12 cellular contexts compared by ENCODE assay signal in genomic region chr1:109636201-109636952, GRCh38. TPM values are rescaled to one million over a fixed set of nuclear protein-coding genes. Genes with fewer than 3 reads are reported as not detected.
DNase-seq lines count a peak whose midpoint lies in the region; ATAC-seq and TF ChIP-seq lines count a peak whose summit lies in the region.
"Had no signal": no experiment of that assay in that cellular context is flagged by ENCODE, and none has a peak within 500 bp of the region (broad histone marks: within the 10 kb centered on the region; RNA-seq: fewer than 3 reads in every experiment).

No MANE protein-coding gene starts in this region.

- H3K36me3 ChIP-seq in left lung = peaks cover 0 to 16% of the 10 kb centered on the region in 2 donors

- H3K4me3 ChIP-seq in left lung = no peak overlapping the region
- H3K4me3 ChIP-seq: upper lobe of right lung had no signal

- peak; percentile 57 for ATAC-seq in Right ventricle myocardium inferior
- ATAC-seq in left lung = peak; percentile 9
- ATAC-seq in HG02763 (IDR thresholded peaks at IDR 0.05; ENCODE audit: unreplicated experiment) = no peak
- no peak for ATAC-seq in GM19023 (IDR thresholded peaks at IDR 0.05; ENCODE audit: unreplicated experiment)
- ATAC-seq: activated CD8-positive, alpha-beta T cell treated with anti-CD3 and anti-CD28 coated beads, Interleukin-2, amount 10 ng/mL, durations not matched to agents 7 days and 5 days; upper lobe of right lung had no signal

- DNase-seq in Right ventricle myocardium inferior (ENCODE audit: missing footprints) (no peak), cardiac septum (ENCODE audit: low spot score) (no peak), brain pericyte (ENCODE audit: low read depth, low spot score) (peak; percentile 58), left lung (no peak), substantia nigra (lab: John Stamatoyannopoulos, UW) (no peak), NCI-H345 treated with DMSO at 0.1 percent for 48 hours (lab: John Stamatoyannopoulos, UW; ENCODE audit: unreplicated experiment) (no peak)
- DNase-seq: activated CD8-positive, alpha-beta T cell treated with anti-CD3 and anti-CD28 coated beads, Interleukin-2, amount 10 ng/mL, durations not matched to agents 7 days and 5 days; PC-3; upper lobe of right lung had no signal

- intact Hi-C loops in Right ventricle myocardium inferior (cut with DNase I) (no loop called here), cardiac septum (cut with DNase I) (no loop called here), left lung (cut with DNase I) (no loop called here)

- TF ChIP-seq CTCF in left lung (IDR thresholded peaks at IDR 0.05) = no peak

- peaks cover 7 to 12% of the 10 kb centered on the region in 2 donors for H3K4me1 ChIP-seq in left lung

- H3K27ac ChIP-seq in left lung (no peak overlapping the region), substantia nigra (ENCODE audit: low read depth, low read length, poor library complexity, severe bottlenecking) (no peak overlapping the region)
- H3K27ac ChIP-seq: upper lobe of right lung had no signal

- H3K27me3 ChIP-seq in left lung = no peaks in the 10 kb centered on the region
- H3K27me3 ChIP-seq: upper lobe of right lung had no signal

- H3K9me3 ChIP-seq in left lung = no peaks in the 10 kb centered on the region
- H3K9me3 ChIP-seq: upper lobe of right lung had no signal

RNA-seq across cellular contexts. Expression of gene AMPD2, which starts 16.7 kb away (rescaled TPM):
- 11.9 TPM for total RNA-seq in Right ventricle myocardium inferior
- 16.7 TPM for total RNA-seq in cardiac septum
- total RNA-seq in left lung = 10 to 100 TPM; 49.5 to 86.9 TPM

RNA-seq across cellular contexts. Expression of gene GNAT2, which starts 17.0 kb away (rescaled TPM):
- total RNA-seq in Right ventricle myocardium inferior (not detected), cardiac septum (not detected), left lung (not detected)
- total RNA-seq: activated CD8-positive, alpha-beta T cell treated with anti-CD3 and anti-CD28 coated beads, Interleukin-2, amount 10 ng/mL, durations not matched to agents 7 days and 5 days; upper lobe of right lung had no signal

RNA-seq across cellular contexts. Expression of gene GSTM4, which starts 19.5 kb away (rescaled TPM):
- total RNA-seq in Right ventricle myocardium inferior (35.1 TPM), cardiac septum (33.0 TPM), left lung (10 to 100 TPM; 20.2 to 22.2 TPM)

RNA-seq across cellular contexts. Expression of gene GSTM2, which starts 31.5 kb away (rescaled TPM):
- total RNA-seq in Right ventricle myocardium inferior (77.4 TPM), cardiac septum (43.5 TPM), left lung (10 to 100 TPM; 25.4 to 28.3 TPM)

RNA-seq across cellular contexts. Expression of gene GSTM1, which starts 51.2 kb away (rescaled TPM):
- total RNA-seq in Right ventricle myocardium inferior (not detected), cardiac septum (44.1 TPM), left lung (10 to 100 TPM in 1 of 2 donors, not detected in 1; 24.9 TPM)
- total RNA-seq: dermis microvascular lymphatic vessel endothelial cell, PC-3, upper lobe of right lung had no signal

Comparison
In these comparisons a context has a peak if more than half of its experiments do, and no peak if none do; other contexts are left out.
1. ATAC-seq: peak in Right ventricle myocardium inferior (single experiment) and left lung (single experiment); none in HG02763 (single experiment) and GM19023 (single experiment).